ENCODE assay signal across 9 cellular contexts in the genomic region with DNA sequence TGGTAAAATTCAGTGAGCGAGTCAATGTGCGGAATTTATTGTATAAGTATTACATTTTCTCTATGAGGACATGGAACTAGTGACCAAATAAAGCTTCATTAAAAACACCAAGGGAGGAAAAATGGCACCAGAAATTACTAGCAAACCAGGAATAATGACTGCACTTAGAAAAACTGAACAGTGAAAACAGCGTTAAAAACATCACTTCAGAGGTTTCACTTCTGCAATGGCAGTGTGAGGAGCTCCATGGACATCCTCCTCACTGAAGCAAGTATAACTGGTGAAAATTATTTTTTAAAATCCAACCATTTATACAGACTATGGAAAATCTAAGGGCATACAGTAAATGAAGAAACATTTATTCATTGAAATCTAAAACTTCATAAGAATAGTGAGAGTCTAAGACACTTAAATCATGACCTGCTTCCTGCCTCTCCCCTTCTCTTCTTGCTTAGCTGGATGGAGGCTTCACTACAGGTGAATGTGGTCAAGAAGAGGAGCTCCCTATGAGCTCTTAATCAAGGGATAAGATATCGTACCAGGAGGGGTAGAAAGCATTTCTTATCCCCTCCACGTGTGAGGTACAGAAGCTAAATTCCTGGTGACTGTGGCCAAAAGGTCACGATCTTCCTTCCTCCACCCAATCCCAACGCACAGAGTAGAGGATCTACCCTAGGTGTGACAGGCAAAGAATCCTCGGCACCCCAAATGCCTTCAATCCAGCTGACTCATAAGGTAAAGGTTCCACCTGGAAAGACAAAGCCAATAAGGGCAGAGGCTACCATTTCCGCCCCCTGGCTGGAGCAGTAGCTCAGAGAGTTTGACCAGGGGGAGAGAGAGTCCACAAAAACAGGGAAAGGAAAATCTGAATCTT. TPM values are rescaled to one million over a fixed set of nuclear protein-coding genes. Genes with fewer than 3 reads are reported as not detected.
A peak's percentile ranks its signal among the peaks of the same experiment; 100 is the strongest.
DNase-seq lines count a peak whose midpoint lies in the region; ATAC-seq and TF ChIP-seq lines count a peak whose summit lies in the region.
"Had no signal": no experiment of that assay in that cellular context is flagged by ENCODE, and none has a peak within 500 bp of the region (broad histone marks: within the 10 kb centered on the region; RNA-seq: fewer than 3 reads in every experiment).

No MANE protein-coding gene starts in this region.

- no peaks in the 10 kb centered on the region for H3K9me3 Mint-ChIP-seq in memory B cell

- intact Hi-C loops in esophagus squamous epithelium (cut with DNase I) (no loop called here), adrenal gland (cut with DNase I) (no loop called here)

- peaks cover 7% of the 10 kb centered on the region for H3K36me3 Mint-ChIP-seq in memory B cell

- no peaks in the 10 kb centered on the region for H3K27me3 ChIP-seq in esophagus squamous epithelium
- H3K27me3 ChIP-seq in adrenal gland = no peaks in the 10 kb centered on the region
- H3K27me3 ChIP-seq: stomach had no signal

- peak overlapping the region; percentile 31 for H3K4me3 Mint-ChIP-seq in memory B cell

- H3K36me3 ChIP-seq in esophagus squamous epithelium (no peaks in the 10 kb centered on the region), adrenal gland (replicated peaks in 1 of 2) (no peaks in the 10 kb centered on the region)
- H3K36me3 ChIP-seq: stomach had no signal

- DNase-seq in memory B cell (ENCODE audit: low spot score in 2 of 2) (no peak), esophagus squamous epithelium (lab: John Stamatoyannopoulos, UW) (no peak), adrenal gland (no peak), GOT3 (lab: John Stamatoyannopoulos, UW) (no peak)
- DNase-seq: glutamatergic neuron, stomach had no signal

- WGBS in esophagus squamous epithelium, 2 donors = 77 to 82% methylated on average over 8 to 9 of the region's 9 CpGs
- WGBS in adrenal gland, 4 donors = 84 to 89% (median 86%) methylated on average over 9 of the region's 9 CpGs

- TF ChIP-seq POLR2A in esophagus squamous epithelium (IDR thresholded peaks at IDR 0.05) = no peak
- TF ChIP-seq POLR2A in adrenal gland (IDR thresholded peaks at IDR 0.05) = no peak

- peaks cover 52% of the 10 kb centered on the region for H3K4me1 Mint-ChIP-seq in memory B cell

- H3K4me1 ChIP-seq in esophagus squamous epithelium = peaks cover 0 to 10% (median 4%) of the 10 kb centered on the region in 3 donors
- peaks cover 0 to 11% of the 10 kb centered on the region in 2 donors for H3K4me1 ChIP-seq in adrenal gland (replicated peaks in 1 of 2)

- H3K9me3 ChIP-seq in esophagus squamous epithelium (no peaks in the 10 kb centered on the region), adrenal gland (replicated peaks in 1 of 3) (no peaks in the 10 kb centered on the region)
- H3K9me3 ChIP-seq: stomach had no signal

- H3K27ac ChIP-seq in esophagus squamous epithelium = no peak overlapping the region
- H3K27ac ChIP-seq in adrenal gland = no peak overlapping the region
- H3K27ac ChIP-seq: stomach had no signal

- H3K27me3 Mint-ChIP-seq in memory B cell = no peaks in the 10 kb centered on the region

- ATAC-seq in GM18873 (IDR thresholded peaks at IDR 0.05; ENCODE audit: low FRiP score, unreplicated experiment) = peak; percentile 85
- peak; percentile 70 for ATAC-seq in GM21737 (IDR thresholded peaks at IDR 0.05; ENCODE audit: unreplicated experiment)
- ATAC-seq in HG03460 (IDR thresholded peaks at IDR 0.05; ENCODE audit: unreplicated experiment) = peak; percentile 89
- peak; percentile 94 for ATAC-seq in memory B cell (ENCODE audit: low read depth)

- no peak overlapping the region for H3K27ac Mint-ChIP-seq in memory B cell

- H3K4me3 ChIP-seq in esophagus squamous epithelium (no peak overlapping the region), adrenal gland (no peak overlapping the region)
- H3K4me3 ChIP-seq: stomach had no signal

- TF ChIP-seq CTCF in esophagus squamous epithelium (IDR thresholded peaks at IDR 0.05) = no peak
- TF ChIP-seq CTCF in adrenal gland (IDR thresholded peaks at IDR 0.05) = no peak

RNA-seq across cellular contexts. Expression of a gene that starts 12.3 kb away (rescaled TPM):
- total RNA-seq in esophagus squamous epithelium (10 to 100 TPM; 10.0 to 16.5 (median 11.9) TPM), adrenal gland (10 to 100 TPM in 7 of 8 donors, 1 to 10 TPM in 1; 8.7 to 24.0 (median 19.8) TPM)
- 10 to 100 TPM; 19.2 to 46.1 (median 23.1) TPM for polyA plus RNA-seq in adrenal gland

RNA-seq across cellular contexts. Expression of a gene that starts 53.3 kb away (rescaled TPM):
- 10 to 100 TPM; 11.1 to 22.3 (median 15.1) TPM for total RNA-seq in esophagus squamous epithelium
- total RNA-seq in adrenal gland = 10 to 100 TPM; 12.5 to 20.5 (median 15.4) TPM
- 1 to 10 TPM; 3.1 to 9.2 (median 4.7) TPM for polyA plus RNA-seq in adrenal gland
